Comparison of ENCODE assay signal across 1 cellular context in genomic region chr6:79076881-79077641, GRCh38.
TF ChIP-seq lines count a peak whose summit lies in the region.

No MANE protein-coding gene starts in this region.

TF ChIP-seq in GM23338, 12 proteins besides CTCF, POLR2A, EP300 and RAD21 (continued from another document):
- TF ChIP-seq, protein P1, sequence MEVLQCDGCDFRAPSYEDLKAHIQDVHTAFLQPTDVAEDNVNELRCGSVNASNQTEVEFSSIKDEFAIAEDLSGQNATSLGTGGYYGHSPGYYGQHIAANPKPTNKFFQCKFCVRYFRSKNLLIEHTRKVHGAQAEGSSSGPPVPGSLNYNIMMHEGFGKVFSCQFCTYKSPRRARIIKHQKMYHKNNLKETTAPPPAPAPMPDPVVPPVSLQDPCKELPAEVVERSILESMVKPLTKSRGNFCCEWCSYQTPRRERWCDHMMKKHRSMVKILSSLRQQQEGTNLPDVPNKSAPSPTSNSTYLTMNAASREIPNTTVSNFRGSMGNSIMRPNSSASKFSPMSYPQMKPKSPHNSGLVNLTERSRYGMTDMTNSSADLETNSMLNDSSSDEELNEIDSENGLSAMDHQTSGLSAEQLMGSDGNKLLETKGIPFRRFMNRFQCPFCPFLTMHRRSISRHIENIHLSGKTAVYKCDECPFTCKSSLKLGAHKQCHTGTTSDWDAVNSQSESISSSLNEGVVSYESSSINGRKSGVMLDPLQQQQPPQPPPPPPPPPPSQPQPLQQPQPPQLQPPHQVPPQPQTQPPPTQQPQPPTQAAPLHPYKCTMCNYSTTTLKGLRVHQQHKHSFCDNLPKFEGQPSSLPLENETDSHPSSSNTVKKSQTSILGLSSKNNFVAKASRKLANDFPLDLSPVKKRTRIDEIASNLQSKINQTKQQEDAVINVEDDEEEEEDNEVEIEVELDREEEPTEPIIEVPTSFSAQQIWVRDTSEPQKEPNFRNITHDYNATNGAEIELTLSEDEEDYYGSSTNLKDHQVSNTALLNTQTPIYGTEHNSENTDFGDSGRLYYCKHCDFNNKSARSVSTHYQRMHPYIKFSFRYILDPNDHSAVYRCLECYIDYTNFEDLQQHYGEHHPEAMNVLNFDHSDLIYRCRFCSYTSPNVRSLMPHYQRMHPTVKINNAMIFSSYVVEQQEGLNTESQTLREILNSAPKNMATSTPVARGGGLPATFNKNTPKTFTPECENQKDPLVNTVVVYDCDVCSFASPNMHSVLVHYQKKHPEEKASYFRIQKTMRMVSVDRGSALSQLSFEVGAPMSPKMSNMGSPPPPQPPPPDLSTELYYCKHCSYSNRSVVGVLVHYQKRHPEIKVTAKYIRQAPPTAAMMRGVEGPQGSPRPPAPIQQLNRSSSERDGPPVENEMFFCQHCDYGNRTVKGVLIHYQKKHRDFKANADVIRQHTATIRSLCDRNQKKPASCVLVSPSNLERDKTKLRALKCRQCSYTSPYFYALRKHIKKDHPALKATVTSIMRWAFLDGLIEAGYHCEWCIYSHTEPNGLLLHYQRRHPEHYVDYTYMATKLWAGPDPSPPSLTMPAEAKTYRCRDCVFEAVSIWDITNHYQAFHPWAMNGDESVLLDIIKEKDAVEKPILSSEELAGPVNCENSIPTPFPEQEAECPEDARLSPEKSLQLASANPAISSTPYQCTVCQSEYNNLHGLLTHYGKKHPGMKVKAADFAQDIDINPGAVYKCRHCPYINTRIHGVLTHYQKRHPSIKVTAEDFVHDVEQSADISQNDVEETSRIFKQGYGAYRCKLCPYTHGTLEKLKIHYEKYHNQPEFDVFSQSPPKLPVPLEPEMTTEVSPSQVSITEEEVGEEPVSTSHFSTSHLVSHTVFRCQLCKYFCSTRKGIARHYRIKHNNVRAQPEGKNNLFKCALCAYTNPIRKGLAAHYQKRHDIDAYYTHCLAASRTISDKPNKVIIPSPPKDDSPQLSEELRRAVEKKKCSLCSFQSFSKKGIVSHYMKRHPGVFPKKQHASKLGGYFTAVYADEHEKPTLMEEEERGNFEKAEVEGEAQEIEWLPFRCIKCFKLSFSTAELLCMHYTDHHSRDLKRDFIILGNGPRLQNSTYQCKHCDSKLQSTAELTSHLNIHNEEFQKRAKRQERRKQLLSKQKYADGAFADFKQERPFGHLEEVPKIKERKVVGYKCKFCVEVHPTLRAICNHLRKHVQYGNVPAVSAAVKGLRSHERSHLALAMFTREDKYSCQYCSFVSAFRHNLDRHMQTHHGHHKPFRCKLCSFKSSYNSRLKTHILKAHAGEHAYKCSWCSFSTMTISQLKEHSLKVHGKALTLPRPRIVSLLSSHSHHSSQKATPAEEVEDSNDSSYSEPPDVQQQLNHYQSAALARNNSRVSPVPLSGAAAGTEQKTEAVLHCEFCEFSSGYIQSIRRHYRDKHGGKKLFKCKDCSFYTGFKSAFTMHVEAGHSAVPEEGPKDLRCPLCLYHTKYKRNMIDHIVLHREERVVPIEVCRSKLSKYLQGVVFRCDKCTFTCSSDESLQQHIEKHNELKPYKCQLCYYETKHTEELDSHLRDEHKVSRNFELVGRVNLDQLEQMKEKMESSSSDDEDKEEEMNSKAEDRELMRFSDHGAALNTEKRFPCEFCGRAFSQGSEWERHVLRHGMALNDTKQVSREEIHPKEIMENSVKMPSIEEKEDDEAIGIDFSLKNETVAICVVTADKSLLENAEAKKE (CRISPR knock-in tag; IDR thresholded peaks at IDR 0.05), result no peak
- TF ChIP-seq POLR2AphosphoS5 (IDR thresholded peaks at IDR 0.05; ENCODE audit: low read depth), result peak; percentile 61
- TF ChIP-seq, protein P2, sequence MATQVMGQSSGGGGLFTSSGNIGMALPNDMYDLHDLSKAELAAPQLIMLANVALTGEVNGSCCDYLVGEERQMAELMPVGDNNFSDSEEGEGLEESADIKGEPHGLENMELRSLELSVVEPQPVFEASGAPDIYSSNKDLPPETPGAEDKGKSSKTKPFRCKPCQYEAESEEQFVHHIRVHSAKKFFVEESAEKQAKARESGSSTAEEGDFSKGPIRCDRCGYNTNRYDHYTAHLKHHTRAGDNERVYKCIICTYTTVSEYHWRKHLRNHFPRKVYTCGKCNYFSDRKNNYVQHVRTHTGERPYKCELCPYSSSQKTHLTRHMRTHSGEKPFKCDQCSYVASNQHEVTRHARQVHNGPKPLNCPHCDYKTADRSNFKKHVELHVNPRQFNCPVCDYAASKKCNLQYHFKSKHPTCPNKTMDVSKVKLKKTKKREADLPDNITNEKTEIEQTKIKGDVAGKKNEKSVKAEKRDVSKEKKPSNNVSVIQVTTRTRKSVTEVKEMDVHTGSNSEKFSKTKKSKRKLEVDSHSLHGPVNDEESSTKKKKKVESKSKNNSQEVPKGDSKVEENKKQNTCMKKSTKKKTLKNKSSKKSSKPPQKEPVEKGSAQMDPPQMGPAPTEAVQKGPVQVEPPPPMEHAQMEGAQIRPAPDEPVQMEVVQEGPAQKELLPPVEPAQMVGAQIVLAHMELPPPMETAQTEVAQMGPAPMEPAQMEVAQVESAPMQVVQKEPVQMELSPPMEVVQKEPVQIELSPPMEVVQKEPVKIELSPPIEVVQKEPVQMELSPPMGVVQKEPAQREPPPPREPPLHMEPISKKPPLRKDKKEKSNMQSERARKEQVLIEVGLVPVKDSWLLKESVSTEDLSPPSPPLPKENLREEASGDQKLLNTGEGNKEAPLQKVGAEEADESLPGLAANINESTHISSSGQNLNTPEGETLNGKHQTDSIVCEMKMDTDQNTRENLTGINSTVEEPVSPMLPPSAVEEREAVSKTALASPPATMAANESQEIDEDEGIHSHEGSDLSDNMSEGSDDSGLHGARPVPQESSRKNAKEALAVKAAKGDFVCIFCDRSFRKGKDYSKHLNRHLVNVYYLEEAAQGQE (IDR thresholded peaks at IDR 0.05; ENCODE audit: unreplicated experiment), result peak; percentile 45
- TF ChIP-seq ZNF114 (CRISPR knock-in tag; IDR thresholded peaks at IDR 0.05), result no peak
- TF ChIP-seq NANOG (IDR thresholded peaks at IDR 0.05; ENCODE audit: borderline replicate concordance), result no peak
